In genomic region chr15:29924750-29925149, GRCh38 we compare ENCODE assay signal across 9 cellular contexts.
A peak's percentile ranks its signal among the peaks of the same experiment; 100 is the strongest.
DNase-seq lines count a peak whose midpoint lies in the region; ATAC-seq, FAIRE-seq and TF ChIP-seq lines count a peak whose summit lies in the region.
"Had no signal": no experiment of that assay in that cellular context is flagged by ENCODE, and none has a peak within 500 bp of the region (broad histone marks: within the 10 kb centered on the region; RNA-seq: fewer than 3 reads in every experiment).

No MANE protein-coding gene starts in this region.

- peak overlapping the region; percentile 90; the same call in 1 of the 2 replicates for H3K56ac ChIP-seq in IMR-90 (ENCODE audit: extremely low read depth, insufficient read depth, low read length)

- H3K23ac ChIP-seq in IMR-90 (ENCODE audit: low read depth, low read length): peak overlapping the region; percentile 75

- ATAC-seq in IMR-90 (ENCODE audit: low read depth) (peak; percentile 93), left lung (peak; percentile 80), GM18861 (IDR thresholded peaks at IDR 0.05; ENCODE audit: unreplicated experiment) (no peak)

- H3K27ac ChIP-seq in IMR-90 (ENCODE audit: insufficient read depth, low read length) (peak overlapping the region; percentile 89), coronary artery (peak overlapping the region; percentile 14 to 77), left lung (peak overlapping the region; percentile 36 to 59)
- H3K27ac ChIP-seq: ovary had no signal

- H3K4me2 ChIP-seq in IMR-90 (ENCODE audit: low read depth, low read length): peak overlapping the region; percentile 47

- peak overlapping the region; percentile 99 for H2BK20ac ChIP-seq in IMR-90 (ENCODE audit: low read depth, low read length)

- peaks cover 2% of the 10 kb centered on the region; the same call in 1 of the 2 replicates for H3K27me3 ChIP-seq in IMR-90 (ENCODE audit: control insufficient read depth, insufficient read depth, low read length)
- no peaks in the 10 kb centered on the region for H3K27me3 ChIP-seq in left lung

- H3K14ac ChIP-seq in IMR-90 (replicated peaks; ENCODE audit: low read depth, low read length): peak overlapping the region; percentile 99

- H4K8ac ChIP-seq in IMR-90 (ENCODE audit: low read depth in 2 of 2, low read length in 2 of 2): peak overlapping the region; percentile 56 to 97; a peak in 3 of 4 replicates

- FAIRE-seq in GM19239 (lab: Jason Lieb, UNC): no peak

- TF ChIP-seq POLR2A in IMR-90 (IDR thresholded peaks at IDR 0.05; ENCODE audit: low read depth, low read length): no peak

- H3K79me1 ChIP-seq in IMR-90 (ENCODE audit: low read depth in 1 of 2, low read length in 2 of 2): peaks cover 0 to 10% of the 10 kb centered on the region in 2 experiments; a peak in 2 of 4 replicates

- H3K9me3 ChIP-seq in IMR-90 (ENCODE audit: control insufficient read depth, insufficient read depth, low read length) (no peaks in the 10 kb centered on the region), left lung (no peaks in the 10 kb centered on the region)
- H3K9me3 ChIP-seq: ovary had no signal

- intact Hi-C loops in IMR-90 (cut with micrococcal nuclease): no loop called here
- intact Hi-C loops in left lung (cut with DNase I): no loop called here

- CTCF ChIA-PET in IMR-90 (lab: Yijun Ruan, JAX): interaction anchor here (0.8 to 2.0 kb wide), 10 partner anchors 15 to 178 kb away, joined by 3 to 18 read pairs (median 5); no protein-coding TSS in a partner anchor

- TF ChIP-seq CTCF in IMR-90 (conservative IDR thresholded peaks at IDR 0.05; ENCODE audit: low read depth, low read length) (no peak), coronary artery (IDR thresholded peaks at IDR 0.05) (no peak), left lung (IDR thresholded peaks at IDR 0.05) (no peak)

- peak overlapping the region; percentile 99 for H2BK120ac ChIP-seq in IMR-90 (ENCODE audit: low read depth, low read length)

- peak overlapping the region; percentile 86 for H2BK5ac ChIP-seq in IMR-90 (ENCODE audit: low read depth, low read length, poor library complexity, severe bottlenecking)

- BruUV-seq in IMR-90 (replicated peaks; lab: Mats Ljungman, UMichigan): no TSS peak

- POLR2A ChIA-PET in IMR-90 (lab: Charles Lee; ENCODE audit: unreplicated experiment): interaction anchor here (0.6 to 0.9 kb wide), 3 partner anchors 9 to 176 kb away, joined by 3 to 11 read pairs (median 6); no protein-coding TSS in a partner anchor

- no peak for TF ChIP-seq RAD21 in IMR-90 (IDR thresholded peaks at IDR 0.05; ENCODE audit: low read length)

- H2AK9ac ChIP-seq in IMR-90 (replicated peaks; ENCODE audit: low read depth, low read length, poor library complexity): no peak overlapping the region

- peak overlapping the region; percentile 97 for H2AK5ac ChIP-seq in IMR-90 (ENCODE audit: low read depth, low read length)

- peak overlapping the region; percentile 62; the same call in 1 of the 2 replicates for H3K9ac ChIP-seq in IMR-90 (ENCODE audit: low read depth, low read length)

- WGBS in IMR-90 (ENCODE audit: extremely low coverage in 2 of 2, insufficient read length in 1 of 2), 2 experiments: no CpG with 5 or more reads among the region's 4 CpGs

- dilution Hi-C loops in IMR-90 (cut with HindIII; ENCODE audit: low sequenced_read_pairs, unreplicated experiment): no loop called here

- peak overlapping the region; percentile 76 for H2AFZ ChIP-seq in IMR-90 (replicated peaks; ENCODE audit: low read length, poor library complexity)

- peaks cover 17% of the 10 kb centered on the region for H3K9me1 ChIP-seq in IMR-90 (ENCODE audit: insufficient read depth, low read length)

- no peaks in the 10 kb centered on the region for H4K20me1 ChIP-seq in IMR-90 (ENCODE audit: insufficient read depth, low read length)

- H2BK15ac ChIP-seq in IMR-90 (ENCODE audit: low read depth, low read length): peak overlapping the region; percentile 86; the same call in 2 of the 3 replicates

- DNase-seq in AG08396 (ENCODE audit: low spot score): peak; percentile 79
- peak; percentile 83 for DNase-seq in IMR-90
- DNase-seq in coronary artery (ENCODE audit: low spot score): no peak
- no peak for DNase-seq in left lung
- no peak for DNase-seq in GM19239 (ENCODE audit: insufficient read length, low spot score)
- no peak for DNase-seq in stimulated activated CD4-positive, alpha-beta T cell treated with anti-CD3 and anti-CD28 coated beads, Interleukin-2, amount 100 ng/mL, for 24 hours
- no peak for DNase-seq in nucleus accumbens (lab: John Stamatoyannopoulos, UW)

- H3K36me3 ChIP-seq in IMR-90 (ENCODE audit: control insufficient read depth, insufficient read depth, low read length): no peaks in the 10 kb centered on the region
- no peaks in the 10 kb centered on the region for H3K36me3 ChIP-seq in left lung
- H3K36me3 ChIP-seq: ovary had no signal

- H3K4me3 ChIP-seq in IMR-90 (ENCODE audit: insufficient read depth, low read depth, low read length) (no peak overlapping the region), coronary artery (no peak overlapping the region), left lung (no peak overlapping the region)
- H3K4me3 ChIP-seq: ovary had no signal

- peak overlapping the region; percentile 89; the same call in 1 of the 2 replicates for H4K5ac ChIP-seq in IMR-90 (ENCODE audit: low read depth, low read length)

- H3K4ac ChIP-seq in IMR-90 (ENCODE audit: low read depth, low read length): peak overlapping the region; percentile 99

- H4K91ac ChIP-seq in IMR-90 (ENCODE audit: insufficient read depth, low read depth, low read length): peak overlapping the region; percentile 97

- peak overlapping the region; percentile 97 for H3K18ac ChIP-seq in IMR-90 (ENCODE audit: low read depth, low read length)

- in situ Hi-C loops in IMR-90 (cut with MboI; ENCODE audit: low sequenced_read_pairs): loop anchor here (5.0 to 10.0 kb wide), 3 partner anchors 50 to 177 kb away; no protein-coding TSS in a partner anchor

- H3K4me1 ChIP-seq in IMR-90 (ENCODE audit: control insufficient read depth, insufficient read depth, low read length): peaks cover 18% of the 10 kb centered on the region
- H3K4me1 ChIP-seq in left lung: peaks cover 0 to 10% of the 10 kb centered on the region in 2 donors

TF ChIP-seq in IMR-90, 13 proteins besides CTCF, POLR2A, EP300 and RAD21:
- peak; percentile 66; the same call in 1 of the 2 replicates for TF ChIP-seq MAZ (IDR thresholded peaks at IDR 0.05; ENCODE audit: borderline replicate concordance, low read depth, low read length)
- no peak for TF ChIP-seq FOS (IDR thresholded peaks at IDR 0.05; ENCODE audit: low read depth, low read length)

Comparison
In these comparisons a context has a peak if more than half of its experiments do, and no peak if none do; other contexts are left out.
1. DNase-seq: peak in AG08396 (single experiment) and IMR-90 (single experiment); none in coronary artery (single experiment), left lung (0 of 2), GM19239 (single experiment), stimulated activated CD4-positive, alpha-beta T cell treated with anti-CD3 and anti-CD28 coated beads, Interleukin-2, amount 100 ng/mL, for 24 hours (0 of 2) and nucleus accumbens (0 of 56).
2. Peak in every context shown above with its lines, with median percentiles within 50 percentile points of each other: H3K27ac ChIP-seq.